18 cellular contexts compared by ENCODE assay signal in the genomic region with DNA sequence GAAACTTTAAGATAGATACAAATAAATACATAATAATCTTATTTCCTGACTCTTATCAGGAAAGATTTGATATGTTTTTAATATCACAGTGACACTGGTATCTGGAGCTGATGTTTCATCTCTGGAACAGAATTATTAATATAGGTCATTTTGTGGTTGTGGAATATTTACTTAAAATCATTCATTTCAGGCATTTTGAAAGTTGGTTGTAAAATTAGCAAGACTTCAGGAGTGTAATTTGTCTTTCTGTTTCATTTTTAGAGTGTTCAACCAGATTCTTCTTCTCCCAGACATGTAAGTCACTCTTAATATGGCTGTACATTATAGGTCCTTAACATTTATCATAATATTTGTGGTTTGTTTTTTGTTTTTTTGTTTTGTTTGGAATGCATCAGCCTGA.
DNase-seq lines count a peak whose midpoint lies in the region; ATAC-seq, FAIRE-seq and TF ChIP-seq lines count a peak whose summit lies in the region.
"Had no signal": no experiment of that assay in that cellular context is flagged by ENCODE, and none has a peak within 500 bp of the region (broad histone marks: within the 10 kb centered on the region; RNA-seq: fewer than 3 reads in every experiment).

No MANE protein-coding gene starts in this region.

- H3K36me3 ChIP-seq in left ventricle myocardium inferior, result peaks cover 64% of the 10 kb centered on the region

- peak overlapping the region; percentile 71 for H3K27ac Mint-ChIP-seq in activated T-helper 17 cell treated with anti-CD3 and anti-CD28 coated beads, Interleukin-2, amount 50 U/mL, for 72 hours
- H3K27ac Mint-ChIP-seq in stimulated activated naive B cell treated with anti-CD40 and anti-IgM and Interleukin-4, amounts not matched to agents 10 μg/mL and 1 μg/mL and 100 μg/mL, for 72 hours, result no peak overlapping the region
- H3K27ac Mint-ChIP-seq: B cell had no signal

- peak; percentile 45 for FAIRE-seq in GM19239 (lab: Jason Lieb, UNC)
- FAIRE-seq: H1 had no signal

- H3K36me3 Mint-ChIP-seq in activated T-cell treated with anti-CD3 and anti-CD28 coated beads, Interleukin-2, amount 50 U/mL, for 4 hours (ENCODE audit: insufficient read depth), result peaks cover 52% of the 10 kb centered on the region
- H3K36me3 Mint-ChIP-seq in activated T-helper 17 cell treated with anti-CD3 and anti-CD28 coated beads, Interleukin-2, amount 50 U/mL, for 72 hours (ENCODE audit: low read depth), result peaks cover 86% of the 10 kb centered on the region
- H3K36me3 Mint-ChIP-seq in stimulated activated naive B cell treated with anti-CD40 and anti-IgM and Interleukin-4, amounts not matched to agents 10 μg/mL and 1 μg/mL and 100 μg/mL, for 72 hours, result peaks cover 34 to 41% of the 10 kb centered on the region in 2 donors

- no peaks in the 10 kb centered on the region for H3K27me3 Mint-ChIP-seq in activated T-cell treated with anti-CD3 and anti-CD28 coated beads, Interleukin-2, amount 50 U/mL, for 4 hours (ENCODE audit: low read depth)
- H3K27me3 Mint-ChIP-seq in activated T-helper 17 cell treated with anti-CD3 and anti-CD28 coated beads, Interleukin-2, amount 50 U/mL, for 72 hours, result no peaks in the 10 kb centered on the region
- no peaks in the 10 kb centered on the region for H3K27me3 Mint-ChIP-seq in stimulated activated naive B cell treated with anti-CD40 and anti-IgM and Interleukin-4, amounts not matched to agents 10 μg/mL and 1 μg/mL and 100 μg/mL, for 72 hours
- H3K27me3 Mint-ChIP-seq: B cell had no signal

- H3K4me3 ChIP-seq in left ventricle myocardium inferior, result no peak overlapping the region

- no peak for TF ChIP-seq CTCF in left ventricle myocardium inferior (IDR thresholded peaks at IDR 0.05; ENCODE audit: borderline replicate concordance)

- peaks cover 13% of the 10 kb centered on the region for H3K9me3 ChIP-seq in left ventricle myocardium inferior (replicated peaks)

- H3K27ac ChIP-seq in left ventricle myocardium inferior (replicated peaks), result no peak overlapping the region

- H3K4me1 Mint-ChIP-seq in activated T-cell treated with anti-CD3 and anti-CD28 coated beads, Interleukin-2, amount 50 U/mL, for 4 hours (ENCODE audit: low read depth), result peaks cover 33% of the 10 kb centered on the region
- H3K4me1 Mint-ChIP-seq in activated T-helper 17 cell treated with anti-CD3 and anti-CD28 coated beads, Interleukin-2, amount 50 U/mL, for 72 hours, result peaks cover 18% of the 10 kb centered on the region
- H3K4me1 Mint-ChIP-seq in stimulated activated naive B cell treated with anti-CD40 and anti-IgM and Interleukin-4, amounts not matched to agents 10 μg/mL and 1 μg/mL and 100 μg/mL, for 72 hours, result peaks cover 5 to 13% of the 10 kb centered on the region in 2 donors
- H3K4me1 Mint-ChIP-seq: B cell had no signal

- peaks cover 7% of the 10 kb centered on the region for H3K9me3 Mint-ChIP-seq in activated T-cell treated with anti-CD3 and anti-CD28 coated beads, Interleukin-2, amount 50 U/mL, for 4 hours
- no peaks in the 10 kb centered on the region for H3K9me3 Mint-ChIP-seq in activated T-helper 17 cell treated with anti-CD3 and anti-CD28 coated beads, Interleukin-2, amount 50 U/mL, for 72 hours
- peaks cover 0 to 11% of the 10 kb centered on the region in 2 donors for H3K9me3 Mint-ChIP-seq in stimulated activated naive B cell treated with anti-CD40 and anti-IgM and Interleukin-4, amounts not matched to agents 10 μg/mL and 1 μg/mL and 100 μg/mL, for 72 hours

- ATAC-seq in activated T-cell treated with anti-CD3 and anti-CD28 coated beads, Interleukin-2, amount 50 U/mL, for 4 hours, result peak; percentile 69 to 73
- ATAC-seq in activated T-helper 17 cell treated with anti-CD3 and anti-CD28 coated beads, Interleukin-2, amount 50 U/mL, for 72 hours (replicated peaks), result peak; percentile 79
- peak; percentile 52 for ATAC-seq in stimulated activated naive CD8-positive, alpha-beta T cell treated with anti-CD3 and anti-CD28 coated beads, Interleukin-15, Interleukin-2, amounts not matched to agents 100 U/mL and 50 U/mL, for 24 hours
- no peak for ATAC-seq in stimulated activated naive B cell treated with anti-CD40 and anti-IgM and Interleukin-4, amounts not matched to agents 10 μg/mL and 1 μg/mL and 100 μg/mL, for 72 hours (replicated peaks)
- ATAC-seq: CD8-positive, alpha-beta T cell had no signal

- H3K27me3 ChIP-seq in left ventricle myocardium inferior (ENCODE audit: low read depth), result no peaks in the 10 kb centered on the region

- intact Hi-C loops in left ventricle myocardium inferior (cut with micrococcal nuclease), result no loop called here

- H3K4me3 Mint-ChIP-seq in activated T-cell treated with anti-CD3 and anti-CD28 coated beads, Interleukin-2, amount 50 U/mL, for 4 hours, result no peak overlapping the region
- H3K4me3 Mint-ChIP-seq in activated T-helper 17 cell treated with anti-CD3 and anti-CD28 coated beads, Interleukin-2, amount 50 U/mL, for 72 hours, result no peak overlapping the region
- no peak overlapping the region for H3K4me3 Mint-ChIP-seq in stimulated activated naive B cell treated with anti-CD40 and anti-IgM and Interleukin-4, amounts not matched to agents 10 μg/mL and 1 μg/mL and 100 μg/mL, for 72 hours
- H3K4me3 Mint-ChIP-seq: B cell; CD8-positive, alpha-beta T cell had no signal

- H3K4me1 ChIP-seq in left ventricle myocardium inferior, result no peaks in the 10 kb centered on the region

- DNase-seq in activated T-cell treated with anti-CD3 and anti-CD28 coated beads, Interleukin-2, amount 50 U/mL, for 4 hours, result no peak
- DNase-seq in activated T-cell treated with anti-CD3 and anti-CD28 coated beads, Interleukin-2, amount 50 U/mL, for 1 hour, result no peak
- DNase-seq in GM19239 (ENCODE audit: insufficient read length, low spot score) (no peak), left ventricle myocardium inferior (no peak)
- no peak for DNase-seq in stimulated activated naive CD8-positive, alpha-beta T cell treated with anti-CD3 and anti-CD28 coated beads, Interleukin-15, Interleukin-2, amounts not matched to agents 100 U/mL and 50 U/mL, for 24 hours
- DNase-seq in stimulated activated naive B cell treated with anti-CD40 and anti-IgM and Interleukin-4, amounts not matched to agents 10 μg/mL and 1 μg/mL and 100 μg/mL, for 72 hours, result no peak
- DNase-seq: ACHN; CD8-positive, alpha-beta T cell; GF-D8; HFFc6; KG1; NCI-H1048; NCI-H1694; NCI-H345; NCI-H526 treated with DMSO at 0.1 percent for 48 hours had no signal

Comparison
In these comparisons a context has a peak if more than half of its experiments do, and no peak if none do; other contexts are left out.
1. ATAC-seq: peak in activated T-cell treated with anti-CD3 and anti-CD28 coated beads, Interleukin-2, amount 50 U/mL, for 4 hours (2 of 2), activated T-helper 17 cell treated with anti-CD3 and anti-CD28 coated beads, Interleukin-2, amount 50 U/mL, for 72 hours (single experiment) and stimulated activated naive CD8-positive, alpha-beta T cell treated with anti-CD3 and anti-CD28 coated beads, Interleukin-15, Interleukin-2, amounts not matched to agents 100 U/mL and 50 U/mL, for 24 hours (single experiment); none in stimulated activated naive B cell treated with anti-CD40 and anti-IgM and Interleukin-4, amounts not matched to agents 10 μg/mL and 1 μg/mL and 100 μg/mL, for 72 hours (0 of 2).